ENCODE assay signal across 23 cellular contexts in genomic region chr5:32265902-32266301, GRCh38. TPM values are rescaled to one million over a fixed set of nuclear protein-coding genes. Genes with fewer than 3 reads are reported as not detected.
DNase-seq lines count a peak whose midpoint lies in the region; ATAC-seq, FAIRE-seq and TF ChIP-seq lines count a peak whose summit lies in the region.
"Had no signal": no experiment of that assay in that cellular context is flagged by ENCODE, and none has a peak within 500 bp of the region (broad histone marks: within the 10 kb centered on the region; RNA-seq: fewer than 3 reads in every experiment).

No MANE protein-coding gene starts in this region.

- intact Hi-C loops in K562 (cut with micrococcal nuclease): no loop called here

- H3K4me1 Mint-ChIP-seq in IgD-negative memory B cell: peaks cover 6 to 10% (median 7%) of the 10 kb centered on the region in 3 donors
- no peaks in the 10 kb centered on the region for H3K4me1 Mint-ChIP-seq in progenitor cell of endocrine pancreas (ENCODE audit: low read depth)

- CTCF ChIA-PET in K562 (lab: Yijun Ruan, JAX; ENCODE audit: low intra/inter-chr PET ratio): no interaction called here

- ATAC-seq in K562: peak; percentile 69; the same call in 2 of the 3 replicates
- ATAC-seq: Panc1 had no signal

- no peaks in the 10 kb centered on the region for H3K9me3 ChIP-seq in K562 (replicated peaks; ENCODE audit: control insufficient read depth, insufficient read depth, low read depth, low read length)
- H3K9me3 ChIP-seq: Caco-2, SJCRH30 had no signal

- H3K4me3 Mint-ChIP-seq in IgD-negative memory B cell (no peak overlapping the region), progenitor cell of endocrine pancreas (ENCODE audit: low read depth) (no peak overlapping the region)
- H3K4me3 Mint-ChIP-seq: CD14-positive monocyte had no signal

- H3K9me1 ChIP-seq in K562 (ENCODE audit: control insufficient read depth, insufficient read depth, low read length): no peaks in the 10 kb centered on the region

- peak overlapping the region in 2 of 3 donors; percentile 38 to 81 for H3K27ac Mint-ChIP-seq in IgD-negative memory B cell
- peak overlapping the region; percentile 43 for H3K27ac Mint-ChIP-seq in progenitor cell of endocrine pancreas

- no peak for FAIRE-seq in K562 (lab: Jason Lieb, UNC)
- FAIRE-seq: GM12891, GM19239 had no signal

- H3K27ac ChIP-seq in K562 (ENCODE audit: extremely low read depth, low read depth, low read length): no peak overlapping the region
- H3K27ac ChIP-seq: 22Rv1, GM23248, SJCRH30 had no signal

- 59% methylated on average over 6 of the region's 6 CpGs for WGBS in K562 (ENCODE audit: insufficient coverage, low coverage, missing lambda C conversion rate)

- H2AFZ ChIP-seq in K562 (ENCODE audit: low read depth, low read length): no peak overlapping the region
- H2AFZ ChIP-seq: GM23248 had no signal

- TF ChIP-seq CTCF in K562 (IDR thresholded peaks at IDR 0.05 in 2 of 3, conservative IDR thresholded peaks at IDR 0.05 in 1 of 3; ENCODE audit: insufficient read depth in 2 of 3, low read depth in 1 of 3, low read length in 3 of 3) (no peak), progenitor cell of endocrine pancreas (IDR thresholded peaks at IDR 0.05; ENCODE audit: unreplicated experiment) (no peak)

- no peak overlapping the region for H3K4me3 ChIP-seq in K562
- H3K4me3 ChIP-seq: GM23248, SJCRH30 had no signal

- no peak for TF ChIP-seq POLR2A in K562 (conservative IDR thresholded peaks at IDR 0.05)

- TF ChIP-seq EP300 in K562 (IDR thresholded peaks at IDR 0.05; ENCODE audit: low read length): no peak

- H3K36me3 ChIP-seq in K562 (ENCODE audit: control insufficient read depth, insufficient read depth, low read length): peaks cover 68% of the 10 kb centered on the region

- H3K36me3 Mint-ChIP-seq in IgD-negative memory B cell: peaks cover 22% of the 10 kb centered on the region
- H3K36me3 Mint-ChIP-seq in progenitor cell of endocrine pancreas (ENCODE audit: insufficient read depth): peaks cover 37% of the 10 kb centered on the region

- peak; percentile 28 for DNase-seq in DMS 273 (lab: John Stamatoyannopoulos, UW; ENCODE audit: unreplicated experiment)
- no peak for DNase-seq in DMS 273 treated with DMSO at 0.1 percent for 48 hours (lab: John Stamatoyannopoulos, UW)
- peak; percentile 34 to 47 (median 39) for DNase-seq in K562 (ENCODE audit: extremely low read depth in 1 of 4, low spot score in 3 of 4)
- DNase-seq in progenitor cell of endocrine pancreas (ENCODE audit: low spot score, unreplicated experiment): no peak
- DNase-seq in midbrain (lab: John Stamatoyannopoulos, UW): no peak
- no peak for DNase-seq in activated naive CD4-positive, alpha-beta T cell treated with Interleukin-2 at 50 U/mL for 16 hours
- no peak for DNase-seq in ecto neural progenitor cell (ENCODE audit: low spot score)
- DNase-seq: Caco-2, DMS53, EL, GM23248, NCI-H1105 treated with DMSO at 0.1 percent for 48 hours, NCI-H187, NCI-H2107, NCI-H2227 treated with DMSO at 0.1 percent for 48 hours, NCI-H510A treated with DMSO at 0.1 percent for 48 hours, SJCRH30 had no signal

- peaks cover 3 to 4% of the 10 kb centered on the region in 2 experiments; a peak in 4 of 5 replicates for H3K4me1 ChIP-seq in K562 (replicated peaks in 1 of 2; ENCODE audit: control insufficient read depth in 2 of 2, insufficient read depth in 2 of 2, low read length in 2 of 2)
- H3K4me1 ChIP-seq: SJCRH30 had no signal

- in situ Hi-C loops in K562 (cut with MboI): no loop called here

- H3K27me3 Mint-ChIP-seq in IgD-negative memory B cell (no peaks in the 10 kb centered on the region), progenitor cell of endocrine pancreas (no peaks in the 10 kb centered on the region)

- POLR2A ChIA-PET in K562 (lab: Yijun Ruan, JAX): no interaction called here

- peaks cover 0 to 4% (median 0%) of the 10 kb centered on the region in 3 donors for H3K9me3 Mint-ChIP-seq in IgD-negative memory B cell
- H3K9me3 Mint-ChIP-seq in progenitor cell of endocrine pancreas (ENCODE audit: low read depth): no peaks in the 10 kb centered on the region

- BruUV-seq in K562 (replicated peaks; lab: Mats Ljungman, UMichigan): no TSS peak

- H4K20me1 ChIP-seq in K562 (replicated peaks; ENCODE audit: control insufficient read depth, insufficient read depth, low read length): no peaks in the 10 kb centered on the region

- no peaks in the 10 kb centered on the region for H3K79me2 ChIP-seq in K562 (ENCODE audit: control insufficient read depth, insufficient read depth, low read length)

- no peak overlapping the region for H3K4me2 ChIP-seq in K562 (ENCODE audit: insufficient read depth, low read length)

- H3K9ac ChIP-seq in K562 (ENCODE audit: insufficient read depth in 1 of 2, low read depth in 2 of 2, low read length in 2 of 2): no peak overlapping the region
- H3K9ac ChIP-seq: GM23248 had no signal

- no peaks in the 10 kb centered on the region for H3K27me3 ChIP-seq in K562 (ENCODE audit: control insufficient read depth in 2 of 2, insufficient read depth in 2 of 2, low read length in 2 of 2)
- H3K27me3 ChIP-seq: SJCRH30 had no signal

- TF ChIP-seq RAD21 in K562 (CRISPR knock-in tag; conservative IDR thresholded peaks at IDR 0.05 in 1 of 2, IDR thresholded peaks at IDR 0.05 in 1 of 2): no peak

TF ChIP-seq in K562, 482 proteins besides CTCF, POLR2A, EP300 and RAD21:
- TF ChIP-seq TCF3 (CRISPR knock-in tag; IDR thresholded peaks at IDR 0.05) (peak; percentile 43; the same call in 1 of the 2 replicates), E2F5 (CRISPR knock-in tag; IDR thresholded peaks at IDR 0.05) (no peak), DPF2 (IDR thresholded peaks at IDR 0.05) (peak; percentile 36; the same call in 1 of the 2 replicates), TEAD4 (IDR thresholded peaks at IDR 0.05; ENCODE audit: low read length) (peak; percentile 32; the same call in 1 of the 2 replicates), TEAD4 (CRISPR knock-in tag; IDR thresholded peaks at IDR 0.05; ENCODE audit: borderline replicate concordance) (no peak), ZNF778 (CRISPR knock-in tag; IDR thresholded peaks at IDR 0.05) (no peak), TRIM24 (IDR thresholded peaks at IDR 0.05) (peak in 1 of 2 experiments; percentile 34; a peak in 1 of 4 replicates), NFIC (IDR thresholded peaks at IDR 0.05) (peak; percentile 16; the same call in 1 of the 2 replicates), ARID1B (IDR thresholded peaks at IDR 0.05) (peak; percentile 61; the same call in 1 of the 2 replicates), EGR1 (conservative IDR thresholded peaks at IDR 0.05) (peak; percentile 37; the same call in 1 of the 2 replicates), NCOR1 (IDR thresholded peaks at IDR 0.05) (peak; percentile 47), TAL1 (IDR thresholded peaks at IDR 0.05) (peak; percentile 59; the same call in 1 of the 2 replicates), ZNF316 (IDR thresholded peaks at IDR 0.05) (peak; percentile 48), CBFA2T3 (IDR thresholded peaks at IDR 0.05) (peak; percentile 86), CREB3L1 (IDR thresholded peaks at IDR 0.05; ENCODE audit: borderline replicate concordance, low read depth) (no peak), CBFA2T2 (conservative IDR thresholded peaks at IDR 0.05) (peak; percentile 75)
- TF ChIP-seq, protein P1, sequence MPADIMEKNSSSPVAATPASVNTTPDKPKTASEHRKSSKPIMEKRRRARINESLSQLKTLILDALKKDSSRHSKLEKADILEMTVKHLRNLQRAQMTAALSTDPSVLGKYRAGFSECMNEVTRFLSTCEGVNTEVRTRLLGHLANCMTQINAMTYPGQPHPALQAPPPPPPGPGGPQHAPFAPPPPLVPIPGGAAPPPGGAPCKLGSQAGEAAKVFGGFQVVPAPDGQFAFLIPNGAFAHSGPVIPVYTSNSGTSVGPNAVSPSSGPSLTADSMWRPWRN (IDR thresholded peaks at IDR 0.05; ENCODE audit: low read depth): no peak

RNA-seq across cellular contexts. Expression of gene MTMR12, which starts 46.8 kb away (rescaled TPM):
- polyA plus RNA-seq in IgD-negative memory B cell: 18.3 TPM
- total RNA-seq in K562 (2011; cell fraction: chromatin; rRNA removed; ENCODE audit: low replicate concordance): 33.3 and 49.4 TPM in 2 replicates
- 14.5 and 18.4 TPM in 2 replicates for total RNA-seq in K562 (2011; cell fraction: nucleolus; rRNA removed)
- total RNA-seq in K562 (2011; cell fraction: nucleoplasm; rRNA removed): 19.8 and 20.4 TPM in 2 replicates
- total RNA-seq in K562 (2014; rRNA removed): 13.4 and 17.9 TPM in 2 replicates
- 17.1 and 20.9 TPM in 2 replicates for total RNA-seq in K562 (2014; rRNA removed; fragmentation: Illumina TruSeq; extraction: Trizol)
- 19.3 and 21.0 TPM in 2 replicates for total RNA-seq in K562 (2015; rRNA removed; fragmentation: Illumina TruSeq; extraction: Trizol)
- 28.4 and 28.7 TPM in 2 replicates for total RNA-seq in K562 (2021)
- polyA plus RNA-seq in K562 (2011; rRNA removed): 14.3 and 22.1 TPM in 2 replicates
- 10.6 and 10.8 TPM in 2 replicates for polyA plus RNA-seq in K562 (2011; cell fraction: cytosol; rRNA removed)
- polyA plus RNA-seq in K562 (2011; cell fraction: nucleus; rRNA removed): 6.9 and 7.8 TPM in 2 replicates
- polyA plus RNA-seq in K562 (2012): 15.1 and 18.0 TPM in 2 replicates
- polyA plus RNA-seq in K562 (2014; fragmentation: Illumina TruSeq; extraction: Trizol): 24.7 and 25.1 TPM in 2 replicates
- 1 to 10 TPM; 4.0 to 5.3 TPM for polyA plus RNA-seq in K562 (2014; fragmentation: Nextera tagmentation; extraction: Ambion mirVana)
- 12.3 and 14.0 TPM in 2 replicates for polyA plus RNA-seq in K562 (2014; rRNA removed)
- polyA minus RNA-seq in K562 (2011; rRNA and poly(A)+ RNA removed): 32.8 and 45.2 TPM in 2 replicates
- polyA minus RNA-seq in K562 (2011; cell fraction: cytosol; rRNA and poly(A)+ RNA removed): 12.0 and 21.4 TPM in 2 replicates
- polyA minus RNA-seq in K562 (2011; cell fraction: nucleus; rRNA and poly(A)+ RNA removed): 10.4 and 16.4 TPM in 2 replicates
- total RNA-seq in progenitor cell of endocrine pancreas: 30.6 and 30.9 TPM in 2 replicates

Comparison
In these comparisons a context has a peak if more than half of its experiments do, and no peak if none do; other contexts are left out.
1. DNase-seq: peak in DMS 273 (single experiment) and K562 (4 of 4); none in DMS 273 treated with DMSO at 0.1 percent for 48 hours (single experiment), progenitor cell of endocrine pancreas (single experiment), midbrain (single experiment), activated naive CD4-positive, alpha-beta T cell treated with Interleukin-2 at 50 U/mL for 16 hours (single experiment) and ecto neural progenitor cell (single experiment).